11 cellular contexts compared by ENCODE assay signal in genomic region chr12:64010069-64010686, GRCh38.
A peak's percentile ranks its signal among the peaks of the same experiment; 100 is the strongest.
DNase-seq lines count a peak whose midpoint lies in the region; ATAC-seq and TF ChIP-seq lines count a peak whose summit lies in the region.
"Had no signal": no experiment of that assay in that cellular context is flagged by ENCODE, and none has a peak within 500 bp of the region (broad histone marks: within the 10 kb centered on the region; RNA-seq: fewer than 3 reads in every experiment).

No MANE protein-coding gene starts in this region.

- DNase-seq in AG08396 (ENCODE audit: low spot score) (peak; percentile 40), fibroblast of gingiva (ENCODE audit: low read depth) (peak; percentile 52), NCI-H1105 (lab: John Stamatoyannopoulos, UW) (no peak), esophagus muscularis mucosa (ENCODE audit: extremely low spot score) (no peak), CD1c-positive myeloid dendritic cell (ENCODE audit: extremely low spot score) (no peak), psoas muscle (no peak)
- DNase-seq: activated CD4-positive, alpha-beta T cell treated with anti-CD3 and anti-CD28 coated beads for 48 hours; KBM-7 had no signal

- no peak for TF ChIP-seq POLR2A in esophagus muscularis mucosa (IDR thresholded peaks at IDR 0.05; ENCODE audit: low read depth)

- ATAC-seq in GM21447 (IDR thresholded peaks at IDR 0.05; ENCODE audit: unreplicated experiment) (peak; percentile 91), HG03442 (IDR thresholded peaks at IDR 0.05; ENCODE audit: unreplicated experiment) (peak; percentile 82), psoas muscle (no peak)

- no peaks in the 10 kb centered on the region for H3K36me3 ChIP-seq in esophagus muscularis mucosa
- H3K36me3 ChIP-seq in psoas muscle (ENCODE audit: insufficient read depth in 1 of 2, low read depth in 1 of 2): no peaks in the 10 kb centered on the region
- H3K36me3 ChIP-seq: BLaER1 treated with 17β-estradiol and CSF1 and Interleukin-3, amounts not matched to agents 10 nM and 100 nM had no signal

- H3K27ac ChIP-seq in esophagus muscularis mucosa (replicated peaks in 1 of 4): peak overlapping the region in 2 of 4 donors; percentile 55 to 58
- H3K27ac ChIP-seq in psoas muscle: no peak overlapping the region
- H3K27ac ChIP-seq: BLaER1 treated with 17β-estradiol and CSF1 and Interleukin-3, amounts not matched to agents 10 nM and 100 nM had no signal

- WGBS in esophagus muscularis mucosa: 68% methylated on average over 4 of the region's 4 CpGs
- 88 to 92% (median 90%) methylated on average over 4 of the region's 4 CpGs for WGBS in psoas muscle, 3 donors

- H3K4me3 ChIP-seq in esophagus muscularis mucosa (no peak overlapping the region), psoas muscle (no peak overlapping the region)
- H3K4me3 ChIP-seq: BLaER1 treated with 17β-estradiol and CSF1 and Interleukin-3, amounts not matched to agents 10 nM and 100 nM had no signal

- no peak for TF ChIP-seq CTCF in esophagus muscularis mucosa (IDR thresholded peaks at IDR 0.05)
- no peak for TF ChIP-seq CTCF in psoas muscle (IDR thresholded peaks at IDR 0.05)

- TF ChIP-seq EP300 in esophagus muscularis mucosa (IDR thresholded peaks at IDR 0.05): no peak

- H3K4me1 ChIP-seq in esophagus muscularis mucosa: peaks cover 0 to 14% (median 9%) of the 10 kb centered on the region in 4 donors
- no peaks in the 10 kb centered on the region for H3K4me1 ChIP-seq in psoas muscle

- H3K9me3 ChIP-seq in esophagus muscularis mucosa: no peaks in the 10 kb centered on the region
- no peaks in the 10 kb centered on the region for H3K9me3 ChIP-seq in psoas muscle
- H3K9me3 ChIP-seq: BLaER1 treated with 17β-estradiol and CSF1 and Interleukin-3, amounts not matched to agents 10 nM and 100 nM had no signal

- intact Hi-C loops in esophagus muscularis mucosa (cut with DNase I) (no loop called here), psoas muscle (cut with DNase I) (no loop called here)

- H3K27me3 ChIP-seq in esophagus muscularis mucosa (no peaks in the 10 kb centered on the region), psoas muscle (ENCODE audit: insufficient read depth in 3 of 3, low read length in 2 of 3) (no peaks in the 10 kb centered on the region)
- H3K27me3 ChIP-seq: BLaER1 treated with 17β-estradiol and CSF1 and Interleukin-3, amounts not matched to agents 10 nM and 100 nM had no signal

Comparison
In these comparisons a context has a peak if more than half of its experiments do, and no peak if none do; other contexts are left out.
1. DNase-seq: peak in AG08396 (single experiment) and fibroblast of gingiva (single experiment); none in NCI-H1105 (single experiment), esophagus muscularis mucosa (single experiment), CD1c-positive myeloid dendritic cell (single experiment) and psoas muscle (0 of 2).
2. ATAC-seq: peak in GM21447 (single experiment) and HG03442 (single experiment); none in psoas muscle (0 of 4).